In genomic region chr22:43956805-43957463, GRCh38 we compare ENCODE assay signal across 11 cellular contexts. TPM values are rescaled to one million over a fixed set of nuclear protein-coding genes. Genes with fewer than 3 reads are reported as not detected.
A peak's percentile ranks its signal among the peaks of the same experiment; 100 is the strongest.
DNase-seq lines count a peak whose midpoint lies in the region; ATAC-seq and TF ChIP-seq lines count a peak whose summit lies in the region.
"Had no signal": no experiment of that assay in that cellular context is flagged by ENCODE, and none has a peak within 500 bp of the region (broad histone marks: within the 10 kb centered on the region; RNA-seq: fewer than 3 reads in every experiment).

No MANE protein-coding gene starts in this region.

- no peak for DNase-seq in activated naive CD4-positive, alpha-beta T cell treated with anti-CD3 and anti-CD28 coated beads, Interleukin-2, amount 50 U/mL, for 72 hours (ENCODE audit: low spot score in 2 of 2)
- DNase-seq in immature natural killer cell (no peak), GM13977 (ENCODE audit: low spot score) (no peak), COLO829 (ENCODE audit: low spot score) (no peak)
- DNase-seq: NCI-H524; stimulated activated CD4-positive, alpha-beta T cell treated with anti-CD3 and anti-CD28 coated beads, Interleukin-12 subunit alpha, Interleukin-12 subunit beta, amount 100 ng/mL, for 4 hours had no signal

- peaks cover 0 to 3% (median 0%) of the 10 kb centered on the region in 5 donors for H3K27me3 ChIP-seq in subcutaneous abdominal adipose tissue (ENCODE audit: control insufficient read depth in 5 of 5, insufficient read depth in 4 of 5, low read length in 5 of 5)

- no peaks in the 10 kb centered on the region for H3K9me3 ChIP-seq in subcutaneous abdominal adipose tissue (ENCODE audit: control insufficient read depth in 5 of 5, low read length in 5 of 5)
- H3K9me3 ChIP-seq: esophagus muscularis mucosa had no signal

- H3K4me3 Mint-ChIP-seq in activated naive CD4-positive, alpha-beta T cell treated with anti-CD3 and anti-CD28 coated beads, Interleukin-2, amount 50 U/mL, for 24 hours: peak overlapping the region; percentile 94
- H3K4me3 Mint-ChIP-seq in activated T-helper 17 cell treated with anti-CD3 and anti-CD28 coated beads, Interleukin-2, amount 50 U/mL, for 72 hours: peak overlapping the region; percentile 94
- peak overlapping the region; percentile 96 to 99 (median 99) for H3K4me3 Mint-ChIP-seq in immature natural killer cell

- H3K27ac ChIP-seq in subcutaneous abdominal adipose tissue (ENCODE audit: low read depth, low read length): peak overlapping the region; percentile 92

- ATAC-seq in activated naive CD4-positive, alpha-beta T cell treated with anti-CD3 and anti-CD28 coated beads, Interleukin-2, amount 50 U/mL, for 72 hours: no peak
- ATAC-seq in activated T-helper 17 cell treated with anti-CD3 and anti-CD28 coated beads, Interleukin-2, amount 50 U/mL, for 72 hours (replicated peaks): no peak
- no peak for ATAC-seq in GM18505 (IDR thresholded peaks at IDR 0.05; ENCODE audit: unreplicated experiment)

- no peaks in the 10 kb centered on the region for H3K9me3 Mint-ChIP-seq in activated naive CD4-positive, alpha-beta T cell treated with anti-CD3 and anti-CD28 coated beads, Interleukin-2, amount 50 U/mL, for 24 hours
- no peaks in the 10 kb centered on the region for H3K9me3 Mint-ChIP-seq in activated naive CD4-positive, alpha-beta T cell treated with anti-CD3 and anti-CD28 coated beads, Interleukin-2, amount 50 U/mL, for 72 hours
- H3K9me3 Mint-ChIP-seq in activated T-helper 17 cell treated with anti-CD3 and anti-CD28 coated beads, Interleukin-2, amount 50 U/mL, for 72 hours: no peaks in the 10 kb centered on the region
- no peaks in the 10 kb centered on the region for H3K9me3 Mint-ChIP-seq in immature natural killer cell

- H3K4me3 ChIP-seq in subcutaneous abdominal adipose tissue (ENCODE audit: low read depth in 1 of 5, low read length in 5 of 5): peak overlapping the region in 4 of 5 donors; percentile 30 to 97 (median 92)

- no peak overlapping the region for H3K27ac Mint-ChIP-seq in activated naive CD4-positive, alpha-beta T cell treated with anti-CD3 and anti-CD28 coated beads, Interleukin-2, amount 50 U/mL, for 24 hours
- H3K27ac Mint-ChIP-seq in activated naive CD4-positive, alpha-beta T cell treated with anti-CD3 and anti-CD28 coated beads, Interleukin-2, amount 50 U/mL, for 72 hours: peak overlapping the region in 1 of 2 donors; percentile 95
- H3K27ac Mint-ChIP-seq in activated T-helper 17 cell treated with anti-CD3 and anti-CD28 coated beads, Interleukin-2, amount 50 U/mL, for 72 hours: no peak overlapping the region
- peak overlapping the region in 3 of 6 donors; percentile 93 to 98 (median 97) for H3K27ac Mint-ChIP-seq in immature natural killer cell

- no peaks in the 10 kb centered on the region for H3K27me3 Mint-ChIP-seq in activated naive CD4-positive, alpha-beta T cell treated with anti-CD3 and anti-CD28 coated beads, Interleukin-2, amount 50 U/mL, for 24 hours
- no peaks in the 10 kb centered on the region for H3K27me3 Mint-ChIP-seq in activated T-helper 17 cell treated with anti-CD3 and anti-CD28 coated beads, Interleukin-2, amount 50 U/mL, for 72 hours
- H3K27me3 Mint-ChIP-seq in immature natural killer cell (ENCODE audit: low read depth in 3 of 3): peaks cover 1 to 5% (median 4%) of the 10 kb centered on the region in 3 donors

- peaks cover 51% of the 10 kb centered on the region for H3K4me1 Mint-ChIP-seq in activated naive CD4-positive, alpha-beta T cell treated with anti-CD3 and anti-CD28 coated beads, Interleukin-2, amount 50 U/mL, for 24 hours
- H3K4me1 Mint-ChIP-seq in activated T-helper 17 cell treated with anti-CD3 and anti-CD28 coated beads, Interleukin-2, amount 50 U/mL, for 72 hours: peaks cover 22% of the 10 kb centered on the region
- H3K4me1 Mint-ChIP-seq in immature natural killer cell: peaks cover 38 to 55% of the 10 kb centered on the region in 2 donors

- H3K36me3 ChIP-seq in subcutaneous abdominal adipose tissue (ENCODE audit: control insufficient read depth in 5 of 5, insufficient read depth in 5 of 5, low read length in 5 of 5): no peaks in the 10 kb centered on the region

- in situ Hi-C loops in GM13977 (cut with MboI; ENCODE audit: low pct_unique_long_range_greater_than_20kb, low sequenced_read_pairs, unreplicated experiment): no loop called here

- no peak for TF ChIP-seq POLR2A in GM18505 (IDR thresholded peaks at IDR 0.05; ENCODE audit: borderline replicate concordance, extremely low read depth, insufficient read depth, insufficient read length)

- H3K4me1 ChIP-seq in subcutaneous abdominal adipose tissue (ENCODE audit: control insufficient read depth in 5 of 5, insufficient read depth in 5 of 5, low read length in 5 of 5): peaks cover 4 to 38% (median 36%) of the 10 kb centered on the region in 5 donors

- no peak overlapping the region for H3K9ac ChIP-seq in subcutaneous abdominal adipose tissue (ENCODE audit: low read length in 5 of 5)

- no peak for TF ChIP-seq CTCF in GM13977 (IDR thresholded peaks at IDR 0.05; ENCODE audit: extremely low read depth, insufficient read depth, missing control alignments)

- peaks cover 3% of the 10 kb centered on the region for H3K36me3 Mint-ChIP-seq in activated naive CD4-positive, alpha-beta T cell treated with anti-CD3 and anti-CD28 coated beads, Interleukin-2, amount 50 U/mL, for 24 hours
- H3K36me3 Mint-ChIP-seq in activated naive CD4-positive, alpha-beta T cell treated with anti-CD3 and anti-CD28 coated beads, Interleukin-2, amount 50 U/mL, for 72 hours: peaks cover 16% of the 10 kb centered on the region in 2 donors
- peaks cover 26% of the 10 kb centered on the region for H3K36me3 Mint-ChIP-seq in activated T-helper 17 cell treated with anti-CD3 and anti-CD28 coated beads, Interleukin-2, amount 50 U/mL, for 72 hours (ENCODE audit: low read depth)
- H3K36me3 Mint-ChIP-seq in immature natural killer cell: no peaks in the 10 kb centered on the region

RNA-seq across cellular contexts. Expression of gene SAMM50, which starts 1.7 kb away (rescaled TPM):
- total RNA-seq in activated naive CD4-positive, alpha-beta T cell treated with anti-CD3 and anti-CD28 coated beads, Interleukin-2, amount 50 U/mL, for 72 hours: 10 to 100 TPM; 41.7 to 51.1 TPM
- 10 to 100 TPM; 31.7 to 57.2 TPM for total RNA-seq in activated T-helper 17 cell treated with anti-CD3 and anti-CD28 coated beads, Interleukin-2, amount 50 U/mL, for 72 hours
- 10 to 100 TPM; 80.6 to 88.8 (median 82.8) TPM for polyA plus RNA-seq in immature natural killer cell

RNA-seq across cellular contexts. Expression of gene PNPLA3, which starts 33.3 kb away (rescaled TPM):
- total RNA-seq in activated naive CD4-positive, alpha-beta T cell treated with anti-CD3 and anti-CD28 coated beads, Interleukin-2, amount 50 U/mL, for 72 hours: under 1 TPM; 0.39 to 0.58 TPM
- under 1 TPM; 0.13 to 0.16 TPM for total RNA-seq in activated T-helper 17 cell treated with anti-CD3 and anti-CD28 coated beads, Interleukin-2, amount 50 U/mL, for 72 hours
- not detected for polyA plus RNA-seq in immature natural killer cell
